In genomic region chr3:27080126-27080525, GRCh38 we compare ENCODE assay signal across 22 cellular contexts.
"Had no signal": no experiment of that assay in that cellular context is flagged by ENCODE, and none has a peak within 500 bp of the region (broad histone marks: within the 10 kb centered on the region; RNA-seq: fewer than 3 reads in every experiment).

No MANE protein-coding gene starts in this region.

- DNase-seq: activated CD4-positive, alpha-beta memory T cell treated with anti-CD3 and anti-CD28 coated beads for 36 hours; activated CD4-positive, alpha-beta T cell treated with anti-CD3 and anti-CD28 coated beads, Interleukin-2, amount 10 ng/mL, durations not matched to agents 24 days and 14 days; activated CD4-positive, CD25-positive, alpha-beta regulatory T cell treated with anti-CD3 and anti-CD28 coated beads, Interleukin-2, amount 50 U/mL, for 72 hours; activated CD8-positive, alpha-beta memory T cell treated with anti-CD3 and anti-CD28 coated beads, Interleukin-2, amount 50 U/mL, for 48 hours; activated gamma-delta T cell treated with Interleukin-2 at 50 U/mL for 16 hours; activated naive CD4-positive, alpha-beta T cell treated with anti-CD3 and anti-CD28 coated beads, Interleukin-2, amount 50 U/mL, for 16 hours; activated T-cell treated with anti-CD3 and anti-CD28 coated beads, Interleukin-2, amount 50 U/mL, for 4 hours; amygdala; central memory CD4-positive, alpha-beta T cell; foreskin melanocyte; lower lobe of right lung; naive thymus-derived CD8-positive, alpha-beta T cell; posterior cingulate gyrus; small intestine; stimulated activated CD4-positive, alpha-beta T cell treated with anti-CD3 and anti-CD28 coated beads, Interleukin-4, amount 100 ng/mL, for 24 hours; stimulated activated naive CD8-positive, alpha-beta T cell treated with anti-CD3 and anti-CD28 coated beads, Interleukin-15, amount 100 ng/mL, for 72 hours; substantia nigra; T1000 had no signal

- FAIRE-seq: endothelial cell of umbilical vein, small intestine had no signal

- H3K4me3 ChIP-seq: breast epithelium, heart right ventricle, lower lobe of right lung, vagina had no signal

- H3K4me1 ChIP-seq: breast epithelium, lower lobe of right lung had no signal

- H3K27me3 ChIP-seq: breast epithelium, heart right ventricle, vagina had no signal

- H3K27ac ChIP-seq: breast epithelium, lower lobe of right lung, vagina had no signal

- H3K9me3 ChIP-seq: breast epithelium, heart right ventricle, lower lobe of right lung, vagina had no signal

- H3K36me3 ChIP-seq: breast epithelium, heart right ventricle, lower lobe of right lung, vagina had no signal
